1 cellular context compared by ENCODE assay signal in the genomic region with DNA sequence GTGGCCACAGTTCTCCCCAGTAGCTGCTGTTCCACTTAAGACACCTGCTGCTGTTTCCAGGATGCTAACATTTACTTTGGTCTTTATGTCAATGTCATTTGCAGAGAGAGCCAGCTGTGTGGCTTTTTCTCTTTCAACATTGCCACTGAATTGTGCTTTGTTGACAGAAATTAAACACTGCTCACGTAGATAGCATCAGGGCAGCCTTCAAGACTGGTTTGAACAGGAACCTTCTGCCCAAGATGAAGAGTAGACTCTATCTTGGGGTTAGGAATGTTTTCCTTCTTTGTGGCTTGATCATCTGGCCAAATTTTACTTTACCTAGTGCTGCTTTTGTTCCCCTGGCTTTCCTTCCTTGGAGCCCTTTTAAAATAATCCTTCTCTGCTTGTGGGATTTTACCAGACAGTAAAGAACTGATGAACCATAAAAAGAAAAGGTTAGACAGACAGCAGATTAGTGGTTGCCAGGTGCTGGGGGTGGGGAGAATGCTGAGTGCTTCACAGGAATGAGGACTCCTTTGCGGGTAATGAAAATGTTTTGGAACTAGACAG.
A peak's percentile ranks its signal among the peaks of the same experiment; 100 is the strongest.
TF ChIP-seq lines count a peak whose summit lies in the region.

No MANE protein-coding gene starts in this region.

TF ChIP-seq in HepG2, 621 proteins besides CTCF, POLR2A, EP300 and RAD21 (continued from another document and continues in another):
- TF ChIP-seq ZBTB43 (CRISPR knock-in tag; conservative IDR thresholded peaks at IDR 0.05) (0 out of 2 replicates have a peak, but pooled peaks have one; percentile 12), RARG (CRISPR knock-in tag; IDR thresholded peaks at IDR 0.05; ENCODE audit: low read depth) (no peak), HNRNPK (IDR thresholded peaks at IDR 0.05; ENCODE audit: low read depth, low read length, poor library complexity, severe bottlenecking) (no peak), TARDBP (CRISPR knock-in tag; IDR thresholded peaks at IDR 0.05) (no peak; the same call in 1 of the 2 replicates), BRCA1 (CRISPR knock-in tag; IDR thresholded peaks at IDR 0.05) (no peak), ZNF333 (CRISPR knock-in tag; IDR thresholded peaks at IDR 0.05; ENCODE audit: borderline replicate concordance) (no peak), SATB2 (CRISPR knock-in tag; IDR thresholded peaks at IDR 0.05) (no peak), ZKSCAN1 (IDR thresholded peaks at IDR 0.05; ENCODE audit: low read length) (no peak), RFX1 (IDR thresholded peaks at IDR 0.05) (no peak), ZSCAN22 (CRISPR knock-in tag; IDR thresholded peaks at IDR 0.05) (no peak), JARID2 (CRISPR knock-in tag; IDR thresholded peaks at IDR 0.05; ENCODE audit: insufficient replicate concordance) (no peak), ZFY (CRISPR knock-in tag; IDR thresholded peaks at IDR 0.05) (no peak), ZNF775 (CRISPR knock-in tag; IDR thresholded peaks at IDR 0.05; ENCODE audit: borderline replicate concordance) (no peak), SP140L (CRISPR knock-in tag; IDR thresholded peaks at IDR 0.05; ENCODE audit: borderline replicate concordance) (no peak), PREB (CRISPR knock-in tag; IDR thresholded peaks at IDR 0.05) (no peak), HOXA3 (CRISPR knock-in tag; IDR thresholded peaks at IDR 0.05) (peak; percentile 14; the same call in 1 of the 2 replicates), SNAI1 (CRISPR knock-in tag; IDR thresholded peaks at IDR 0.05; ENCODE audit: borderline replicate concordance) (peak; percentile 97), NFIC (IDR thresholded peaks at IDR 0.05; ENCODE audit: low read length) (0 out of 2 replicates have a peak, but pooled peaks have one; percentile 45), ELF4 (CRISPR knock-in tag; IDR thresholded peaks at IDR 0.05; ENCODE audit: borderline replicate concordance) (no peak), ZSCAN29 (CRISPR knock-in tag; conservative IDR thresholded peaks at IDR 0.05) (no peak), ISL2 (CRISPR knock-in tag; IDR thresholded peaks at IDR 0.05) (peak; percentile 79), ZNF24 (IDR thresholded peaks at IDR 0.05) (no peak), ZEB1 (IDR thresholded peaks at IDR 0.05; ENCODE audit: insufficient replicate concordance, low read depth) (no peak), HDAC2 (CRISPR knock-in tag; IDR thresholded peaks at IDR 0.05) (peak; percentile 89), ZNF510 (CRISPR knock-in tag; IDR thresholded peaks at IDR 0.05; ENCODE audit: low read depth) (no peak), ZNF816 (CRISPR knock-in tag; IDR thresholded peaks at IDR 0.05; ENCODE audit: borderline replicate concordance) (no peak), BHLHE40 (IDR thresholded peaks at IDR 0.05; ENCODE audit: low read length) (no peak), KLF16 (CRISPR knock-in tag; IDR thresholded peaks at IDR 0.05) (peak in 1 of 2 experiments; percentile 41; a peak in 1 of 4 replicates), TIGD3 (CRISPR knock-in tag; IDR thresholded peaks at IDR 0.05; ENCODE audit: borderline replicate concordance) (no peak), EZH2 (conservative IDR thresholded peaks at IDR 0.05; ENCODE audit: low read depth, low read length) (no peak), ATM (IDR thresholded peaks at IDR 0.05; ENCODE audit: borderline replicate concordance) (no peak), TCF7 (IDR thresholded peaks at IDR 0.05; ENCODE audit: low read depth) (peak; percentile 76), KLF11 (CRISPR knock-in tag; IDR thresholded peaks at IDR 0.05) (no peak), HOXA7 (CRISPR knock-in tag; IDR thresholded peaks at IDR 0.05) (no peak), ZNF282 (IDR thresholded peaks at IDR 0.05; ENCODE audit: partially characterized antibody) (no peak), STAG1 (CRISPR knock-in tag; IDR thresholded peaks at IDR 0.05) (no peak), ZNF703 (CRISPR knock-in tag; IDR thresholded peaks at IDR 0.05; ENCODE audit: borderline replicate concordance) (no peak), ZNF414 (CRISPR knock-in tag; IDR thresholded peaks at IDR 0.05) (no peak), ZKSCAN5 (CRISPR knock-in tag; IDR thresholded peaks at IDR 0.05) (no peak), RBM39 (IDR thresholded peaks at IDR 0.05; ENCODE audit: low read depth, low read length, poor library complexity, severe bottlenecking) (no peak), LCORL (IDR thresholded peaks at IDR 0.05) (no peak), LCORL (CRISPR knock-in tag; IDR thresholded peaks at IDR 0.05) (peak; percentile 70), PBX2 (CRISPR knock-in tag; IDR thresholded peaks at IDR 0.05) (no peak), ZBTB7A (CRISPR knock-in tag; IDR thresholded peaks at IDR 0.05) (no peak), GTF2F1 (IDR thresholded peaks at IDR 0.05; ENCODE audit: low read length) (no peak), JDP2 (CRISPR knock-in tag; IDR thresholded peaks at IDR 0.05; ENCODE audit: borderline replicate concordance) (no peak), ZNF564 (CRISPR knock-in tag; IDR thresholded peaks at IDR 0.05) (no peak), KAT8 (CRISPR knock-in tag; IDR thresholded peaks at IDR 0.05) (no peak), SMAD1 (CRISPR knock-in tag; IDR thresholded peaks at IDR 0.05; ENCODE audit: borderline replicate concordance, low read depth) (no peak), DR1 (CRISPR knock-in tag; IDR thresholded peaks at IDR 0.05) (no peak), ZSCAN25 (CRISPR knock-in tag; IDR thresholded peaks at IDR 0.05) (no peak), ZNF761 (CRISPR knock-in tag; conservative IDR thresholded peaks at IDR 0.05) (no peak), ZNF792 (CRISPR knock-in tag; IDR thresholded peaks at IDR 0.05) (no peak; the same call in 1 of the 2 replicates), MXD1 (CRISPR knock-in tag; IDR thresholded peaks at IDR 0.05) (no peak), PPARG (CRISPR knock-in tag; conservative IDR thresholded peaks at IDR 0.05) (peak; percentile 73), ARNT (IDR thresholded peaks at IDR 0.05) (no peak), HDAC6 (IDR thresholded peaks at IDR 0.05; ENCODE audit: low read depth, low read length) (no peak), HOMEZ (CRISPR knock-in tag; IDR thresholded peaks at IDR 0.05; ENCODE audit: low read depth) (0 out of 2 replicates have a peak, but pooled peaks have one; percentile 39), ZNF205 (CRISPR knock-in tag; IDR thresholded peaks at IDR 0.05) (0 out of 2 replicates have a peak, but pooled peaks have one; percentile 24), TAF1 (CRISPR knock-in tag; IDR thresholded peaks at IDR 0.05) (no peak), SETDB1 (CRISPR knock-in tag; IDR thresholded peaks at IDR 0.05; ENCODE audit: borderline replicate concordance) (no peak)
- TF ChIP-seq, protein P1, sequence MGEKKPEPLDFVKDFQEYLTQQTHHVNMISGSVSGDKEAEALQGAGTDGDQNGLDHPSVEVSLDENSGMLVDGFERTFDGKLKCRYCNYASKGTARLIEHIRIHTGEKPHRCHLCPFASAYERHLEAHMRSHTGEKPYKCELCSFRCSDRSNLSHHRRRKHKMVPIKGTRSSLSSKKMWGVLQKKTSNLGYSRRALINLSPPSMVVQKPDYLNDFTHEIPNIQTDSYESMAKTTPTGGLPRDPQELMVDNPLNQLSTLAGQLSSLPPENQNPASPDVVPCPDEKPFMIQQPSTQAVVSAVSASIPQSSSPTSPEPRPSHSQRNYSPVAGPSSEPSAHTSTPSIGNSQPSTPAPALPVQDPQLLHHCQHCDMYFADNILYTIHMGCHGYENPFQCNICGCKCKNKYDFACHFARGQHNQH (CRISPR knock-in tag; IDR thresholded peaks at IDR 0.05) = 0 out of 2 replicates have a peak, but pooled peaks have one; percentile 51
- TF ChIP-seq, protein P2, sequence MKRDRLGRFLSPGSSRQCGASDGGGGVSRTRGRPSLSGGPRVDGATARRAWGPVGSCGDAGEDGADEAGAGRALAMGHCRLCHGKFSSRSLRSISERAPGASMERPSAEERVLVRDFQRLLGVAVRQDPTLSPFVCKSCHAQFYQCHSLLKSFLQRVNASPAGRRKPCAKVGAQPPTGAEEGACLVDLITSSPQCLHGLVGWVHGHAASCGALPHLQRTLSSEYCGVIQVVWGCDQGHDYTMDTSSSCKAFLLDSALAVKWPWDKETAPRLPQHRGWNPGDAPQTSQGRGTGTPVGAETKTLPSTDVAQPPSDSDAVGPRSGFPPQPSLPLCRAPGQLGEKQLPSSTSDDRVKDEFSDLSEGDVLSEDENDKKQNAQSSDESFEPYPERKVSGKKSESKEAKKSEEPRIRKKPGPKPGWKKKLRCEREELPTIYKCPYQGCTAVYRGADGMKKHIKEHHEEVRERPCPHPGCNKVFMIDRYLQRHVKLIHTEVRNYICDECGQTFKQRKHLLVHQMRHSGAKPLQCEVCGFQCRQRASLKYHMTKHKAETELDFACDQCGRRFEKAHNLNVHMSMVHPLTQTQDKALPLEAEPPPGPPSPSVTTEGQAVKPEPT (CRISPR knock-in tag; IDR thresholded peaks at IDR 0.05; ENCODE audit: low read depth) = no peak
- TF ChIP-seq, protein P3, sequence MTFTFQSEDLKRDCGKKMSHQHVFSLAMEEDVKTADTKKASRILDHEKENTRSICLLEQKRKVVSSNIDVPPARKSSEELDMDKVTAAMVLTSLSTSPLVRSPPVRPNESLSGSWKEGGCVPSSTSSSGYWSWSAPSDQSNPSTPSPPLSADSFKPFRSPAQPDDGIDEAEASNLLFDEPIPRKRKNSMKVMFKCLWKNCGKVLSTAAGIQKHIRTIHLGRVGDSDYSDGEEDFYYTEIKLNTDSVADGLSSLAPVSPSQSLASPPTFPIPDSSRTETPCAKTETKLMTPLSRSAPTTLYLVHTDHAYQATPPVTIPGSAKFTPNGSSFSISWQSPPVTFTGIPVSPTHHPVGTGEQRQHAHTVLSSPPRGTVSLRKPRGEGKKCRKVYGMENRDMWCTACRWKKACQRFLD (CRISPR knock-in tag; IDR thresholded peaks at IDR 0.05; ENCODE audit: borderline replicate concordance) = no peak
